In the genomic region with DNA sequence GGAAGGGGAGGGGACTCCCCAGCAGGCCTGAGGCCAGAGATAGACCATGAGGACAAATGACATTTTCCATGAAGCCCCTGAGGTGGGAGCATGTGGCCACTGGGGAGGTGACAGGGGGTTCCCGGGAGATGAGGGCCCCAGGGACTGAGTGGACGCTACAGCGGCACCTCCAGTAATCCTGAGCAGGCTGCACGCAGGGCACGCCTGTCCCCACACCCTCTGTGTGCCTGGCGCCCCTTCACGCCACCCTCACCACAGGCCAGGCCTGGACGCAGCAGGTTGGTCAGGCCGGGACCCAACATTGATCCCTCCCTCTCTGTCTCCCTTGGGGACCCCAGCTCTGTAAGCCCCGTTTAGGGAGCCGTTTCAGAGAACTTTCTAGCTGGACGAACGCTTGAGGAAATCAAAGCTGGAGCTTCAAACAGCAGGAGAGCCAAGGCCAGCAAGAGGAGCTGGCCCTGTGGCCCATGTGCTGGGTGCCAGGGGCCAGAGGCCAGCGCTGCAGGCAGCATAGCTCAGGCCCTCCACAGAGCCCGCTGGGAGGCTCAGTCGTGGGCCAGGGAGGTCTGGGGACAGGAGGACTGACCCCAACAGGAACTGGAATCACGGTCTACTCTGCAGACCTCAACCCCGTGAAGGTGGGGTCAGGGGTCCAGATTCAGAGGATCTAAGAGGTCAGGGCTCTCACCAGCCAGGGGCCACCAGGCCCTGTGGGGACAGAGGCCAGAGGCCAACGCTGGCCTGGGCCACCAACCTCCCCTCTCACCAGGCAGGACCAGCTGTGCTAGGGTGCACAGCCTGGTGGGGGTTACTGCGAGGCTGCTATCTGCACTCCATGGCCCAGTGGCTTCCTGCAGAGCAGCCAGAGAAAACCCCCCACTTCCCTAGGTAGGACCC, we compare ENCODE assay signal across 12 cellular contexts. TPM values are rescaled to one million over a fixed set of nuclear protein-coding genes. Genes with fewer than 3 reads are reported as not detected.
DNase-seq lines count a peak whose midpoint lies in the region; ATAC-seq and TF ChIP-seq lines count a peak whose summit lies in the region.
"Had no signal": no experiment of that assay in that cellular context is flagged by ENCODE, and none has a peak within 500 bp of the region (broad histone marks: within the 10 kb centered on the region; RNA-seq: fewer than 3 reads in every experiment).

No MANE protein-coding gene starts in this region.

- H3K4me3 ChIP-seq in A673 (ENCODE audit: low read depth, low read length, poor library complexity, severe bottlenecking), result no peak overlapping the region
- no peak overlapping the region for H3K4me3 ChIP-seq in HCT116 (replicated peaks in 1 of 2; ENCODE audit: low read depth in 1 of 2, low read length in 2 of 2)
- no peak overlapping the region for H3K4me3 ChIP-seq in rectal smooth muscle tissue (ENCODE audit: low read length)

- intact Hi-C loops in A673 (cut with micrococcal nuclease; ENCODE audit: unreplicated experiment), result no loop called here
- intact Hi-C loops in HCT116 (cut with micrococcal nuclease), result no loop called here

- peak overlapping the region; percentile 37 for H3K27ac ChIP-seq in A673 (ENCODE audit: low read depth, low read length, poor library complexity, severe bottlenecking)
- H3K27ac ChIP-seq in HCT116 (ENCODE audit: low read depth, low read length), result peak overlapping the region; percentile 42; the same call in 1 of the 2 replicates
- H3K27ac ChIP-seq in caudate nucleus (ENCODE audit: low read depth, low read length), result peak overlapping the region; percentile 94
- H3K27ac ChIP-seq in rectal smooth muscle tissue (ENCODE audit: low read depth, low read length), result peak overlapping the region; percentile 48

- H4K20me1 ChIP-seq in HCT116 (ENCODE audit: insufficient read depth), result no peaks in the 10 kb centered on the region

- CTCF ChIA-PET in A673 (lab: Charles Lee), result no interaction called here
- CTCF ChIA-PET in HCT116 (lab: Charles Lee), result interaction anchor here (1.0 kb wide), 1 partner anchor 29 kb away, joined by 5 read pairs; no protein-coding TSS in a partner anchor
- CTCF ChIA-PET in HEK293T (lab: Yijun Ruan, JAX), result no interaction called here

- RAD21 ChIA-PET in HCT116 (lab: Charles Lee; ENCODE audit: low non-redundant PET in 1 of 2, low total read pairs in 2 of 2, uncharacterized antibody in 2 of 2, unreplicated experiment in 2 of 2), result no interaction called here

- POLR2A ChIA-PET in A673 (lab: Charles Lee; ENCODE audit: low non-redundant PET), result no interaction called here
- POLR2A ChIA-PET in HCT116 (lab: Charles Lee), result no interaction called here
- POLR2A ChIA-PET in HEK293T (lab: Yijun Ruan, JAX), result interaction anchor here (0.5 to 1.2 kb wide), 3 partner anchors 27 to 889 kb away, joined by 3 to 7 read pairs (median 4); a partner anchor contains a TSS

- H3K79me2 ChIP-seq in HCT116 (ENCODE audit: insufficient read depth, low read length), result peaks cover 14% of the 10 kb centered on the region; the same call in 1 of the 2 replicates

- no peak overlapping the region for H3K4me2 ChIP-seq in HCT116 (ENCODE audit: low read length)

- H3K9ac ChIP-seq in HCT116 (ENCODE audit: low read length) (no peak overlapping the region), rectal smooth muscle tissue (ENCODE audit: low read length) (no peak overlapping the region)

- H3K9me2 ChIP-seq in HCT116 (ENCODE audit: insufficient read depth), result no peaks in the 10 kb centered on the region

- no peak for TF ChIP-seq POLR2A in HCT116 (IDR thresholded peaks at IDR 0.05; ENCODE audit: borderline replicate concordance, extremely low read depth, insufficient read depth, insufficient read length)

- H3K4me1 ChIP-seq in A673 (ENCODE audit: insufficient read depth, low read length, poor library complexity, severe bottlenecking), result peaks cover 17% of the 10 kb centered on the region
- H3K4me1 ChIP-seq in HCT116 (ENCODE audit: control insufficient read depth in 1 of 2, insufficient read depth in 2 of 2, low read length in 2 of 2), result peaks cover 21 to 30% of the 10 kb centered on the region in 2 experiments
- peaks cover 20% of the 10 kb centered on the region for H3K4me1 ChIP-seq in rectal smooth muscle tissue (ENCODE audit: control insufficient read depth, insufficient read depth, low read length)

- ATAC-seq in HCT116 (no peak), HG03196 (IDR thresholded peaks at IDR 0.05; ENCODE audit: unreplicated experiment) (no peak)
- ATAC-seq: sciatic nerve had no signal

- H2AFZ ChIP-seq in HCT116 (ENCODE audit: low read depth, low read length, poor library complexity, severe bottlenecking), result no peak overlapping the region

- TF ChIP-seq CTCF in A673 (conservative IDR thresholded peaks at IDR 0.05; ENCODE audit: low read depth, low read length) (no peak), HCT116 (IDR thresholded peaks at IDR 0.05 in 2 of 3, conservative IDR thresholded peaks at IDR 0.05 in 1 of 3; ENCODE audit: borderline replicate concordance in 1 of 3, insufficient read depth in 1 of 3, low read depth in 2 of 3, low read length in 2 of 3) (no peak)

- H3K9me3 ChIP-seq in A673 (ENCODE audit: low read depth, low read length, poor library complexity, severe bottlenecking), result no peaks in the 10 kb centered on the region
- H3K9me3 ChIP-seq in HCT116 (ENCODE audit: control insufficient read depth in 1 of 2, insufficient read depth in 1 of 2, low read depth in 1 of 2, low read length in 2 of 2), result no peaks in the 10 kb centered on the region

- no peak for DNase-seq in A673 (ENCODE audit: low spot score)
- no peak for DNase-seq in HCT116 (ENCODE audit: low read depth, low spot score)
- DNase-seq in caudate nucleus (lab: John Stamatoyannopoulos, UW), result no peak
- DNase-seq in DMS114 treated with DMSO at 0.1 percent for 48 hours (lab: John Stamatoyannopoulos, UW; ENCODE audit: unreplicated experiment), result no peak
- no peak for DNase-seq in SKM-1 (lab: John Stamatoyannopoulos, UW; ENCODE audit: unreplicated experiment)
- no peak for DNase-seq in HEK293T (ENCODE audit: extremely low spot score)
- DNase-seq: foreskin melanocyte, NCI-H1417 treated with DMSO at 0.1 percent for 48 hours, SHP77 treated with DMSO at 0.1 percent for 48 hours had no signal

- no peaks in the 10 kb centered on the region for H3K27me3 ChIP-seq in A673 (replicated peaks; ENCODE audit: insufficient read depth, low read depth, low read length, poor library complexity)
- H3K27me3 ChIP-seq in HCT116 (ENCODE audit: insufficient read depth, low read length), result no peaks in the 10 kb centered on the region
- no peaks in the 10 kb centered on the region for H3K27me3 ChIP-seq in rectal smooth muscle tissue (ENCODE audit: control insufficient read depth, insufficient read depth, low read length)

- no peak for TF ChIP-seq RAD21 in HCT116 (IDR thresholded peaks at IDR 0.05; ENCODE audit: low read depth)

- BruUV-seq in A673 (replicated peaks; lab: Mats Ljungman, UMichigan) (no TSS peak), HCT116 (replicated peaks; lab: Mats Ljungman, UMichigan) (no TSS peak)

- H3K36me3 ChIP-seq in A673 (ENCODE audit: insufficient read depth, low read length, poor library complexity, severe bottlenecking) (peaks cover 41% of the 10 kb centered on the region), HCT116 (ENCODE audit: control insufficient read depth in 1 of 2, insufficient read depth in 2 of 2, low read length in 2 of 2) (peaks cover 15 to 53% of the 10 kb centered on the region in 2 experiments; a peak in 3 of 4 replicates), rectal smooth muscle tissue (ENCODE audit: control insufficient read depth, insufficient read depth, low read length) (peaks cover 14% of the 10 kb centered on the region)

TF ChIP-seq in HCT116, 20 proteins besides CTCF, POLR2A, EP300 and RAD21 (continues in another document):
- 0 out of 2 replicates have a peak, but pooled peaks have one; percentile 22 for TF ChIP-seq POLR2AphosphoS5 (IDR thresholded peaks at IDR 0.05; ENCODE audit: low read depth, low read length)

TF ChIP-seq in HEK293T, 16 proteins besides CTCF, POLR2A, EP300 and RAD21:
- TF ChIP-seq SP1 (IDR thresholded peaks at IDR 0.05) (no peak), LEF1 (IDR thresholded peaks at IDR 0.05; ENCODE audit: borderline replicate concordance) (no peak), BHLHE40 (IDR thresholded peaks at IDR 0.05; ENCODE audit: borderline replicate concordance) (no peak), ZNF384 (IDR thresholded peaks at IDR 0.05) (no peak), ARNT (IDR thresholded peaks at IDR 0.05) (no peak), ELF4 (IDR thresholded peaks at IDR 0.05) (no peak), SUZ12 (IDR thresholded peaks at IDR 0.05) (no peak), FOXK2 (IDR thresholded peaks at IDR 0.05) (no peak), HDGF (IDR thresholded peaks at IDR 0.05; ENCODE audit: borderline replicate concordance) (no peak), CTBP1 (IDR thresholded peaks at IDR 0.05; ENCODE audit: borderline replicate concordance) (no peak)

RNA-seq across cellular contexts. Expression of a gene that starts 14.6 kb away (rescaled TPM):
- total RNA-seq in A673 (2021), result 252 and 262 TPM in 2 replicates
- total RNA-seq in HCT116 (2021; ENCODE audit: unreplicated experiment), result 400 TPM
- polyA plus RNA-seq in HCT116 (2012), result 263 and 315 TPM in 2 replicates

RNA-seq across cellular contexts. Expression of a gene that starts 26.9 kb away (rescaled TPM):
- total RNA-seq in A673 (2021), result 128 and 136 TPM in 2 replicates
- 221 TPM for total RNA-seq in HCT116 (2021; ENCODE audit: unreplicated experiment)
- polyA plus RNA-seq in HCT116 (2012), result 179 and 285 TPM in 2 replicates

RNA-seq across cellular contexts. Expression of a gene that starts 32.1 kb away (rescaled TPM):
- total RNA-seq in A673 (2021) (15.8 and 23.0 TPM in 2 replicates), HCT116 (2021; ENCODE audit: unreplicated experiment) (30.9 TPM)
- 22.4 and 23.8 TPM in 2 replicates for polyA plus RNA-seq in HCT116 (2012)

RNA-seq across cellular contexts. Expression of a gene that starts 34.0 kb away (rescaled TPM):
- total RNA-seq in A673 (2021) (10.2 and 12.0 TPM in 2 replicates), HCT116 (2021; ENCODE audit: unreplicated experiment) (4.8 TPM)
- 1.9 and 2.7 TPM in 2 replicates for polyA plus RNA-seq in HCT116 (2012)

Comparison
In these comparisons a context has a peak if more than half of its experiments do, and no peak if none do; other contexts are left out.
1. H3K27ac ChIP-seq: peak in every context shown above with its lines; median percentile 94 in caudate nucleus; 48 in rectal smooth muscle tissue; 42 in HCT116; 37 in A673.